Comparison of ENCODE assay signal across 10 cellular contexts in genomic region chr2:170822885-170823799, GRCh38. TPM values are rescaled to one million over a fixed set of nuclear protein-coding genes. Genes with fewer than 3 reads are reported as not detected.
DNase-seq lines count a peak whose midpoint lies in the region; ATAC-seq and TF ChIP-seq lines count a peak whose summit lies in the region.
"Had no signal": no experiment of that assay in that cellular context is flagged by ENCODE, and none has a peak within 500 bp of the region (broad histone marks: within the 10 kb centered on the region; RNA-seq: fewer than 3 reads in every experiment).

No MANE protein-coding gene starts in this region.

- no peak overlapping the region for H3K9ac ChIP-seq in colonic mucosa (ENCODE audit: low read depth in 2 of 2, low read length in 2 of 2)
- H3K9ac ChIP-seq in mesenchymal stem cell (ENCODE audit: low read length) = no peak overlapping the region

- H3K4ac ChIP-seq in mesenchymal stem cell (ENCODE audit: low read depth in 1 of 2, low read length in 2 of 2) = no peak overlapping the region

- H3K4me3 ChIP-seq in colonic mucosa (peak overlapping the region; percentile 13), mesenchymal stem cell (ENCODE audit: insufficient read depth in 1 of 2, low read depth in 1 of 2, low read length in 2 of 2) (peak overlapping the region in 1 of 2 experiments; percentile 63)
- H3K4me3 ChIP-seq: SJSA1 had no signal

- H2BK5ac ChIP-seq in mesenchymal stem cell (ENCODE audit: low read depth, low read length, poor library complexity, severe bottlenecking) = no peak overlapping the region

- H3K14ac ChIP-seq in mesenchymal stem cell (ENCODE audit: low read length in 2 of 2) = no peak overlapping the region

- CTCF ChIA-PET in activated naive CD4-positive, alpha-beta T cell treated with anti-CD3 and anti-CD28 coated beads, Interleukin-2, amount 10 ng/mL, durations not matched to agents 7 days and 5 days (lab: Charles Lee) = interaction anchor here (0.6 to 3.1 kb wide), 12 partner anchors 10 to 462 kb away, joined by 3 to 16 read pairs (median 5); partner anchors contain the start of gene ERICH2

- no peak overlapping the region for H2BK15ac ChIP-seq in mesenchymal stem cell (ENCODE audit: low read depth, poor library complexity, severe bottlenecking)

- H3K36me3 Mint-ChIP-seq in activated naive CD4-positive, alpha-beta T cell treated with anti-CD3 and anti-CD28 coated beads, Interleukin-2, amount 10 ng/mL, durations not matched to agents 7 days and 5 days = peaks cover 2% of the 10 kb centered on the region
- no peaks in the 10 kb centered on the region for H3K36me3 Mint-ChIP-seq in type B pancreatic cell

- H3K23ac ChIP-seq in mesenchymal stem cell (ENCODE audit: low read length in 2 of 2) = no peak overlapping the region

- H2BK12ac ChIP-seq in mesenchymal stem cell (ENCODE audit: low read length in 2 of 2) = no peak overlapping the region

- no peaks in the 10 kb centered on the region for H3K9me3 Mint-ChIP-seq in activated naive CD4-positive, alpha-beta T cell treated with anti-CD3 and anti-CD28 coated beads, Interleukin-2, amount 10 ng/mL, durations not matched to agents 7 days and 5 days
- no peaks in the 10 kb centered on the region for H3K9me3 Mint-ChIP-seq in type B pancreatic cell

- peaks cover 100% of the 10 kb centered on the region for H3K27me3 Mint-ChIP-seq in activated naive CD4-positive, alpha-beta T cell treated with anti-CD3 and anti-CD28 coated beads, Interleukin-2, amount 10 ng/mL, durations not matched to agents 7 days and 5 days
- H3K27me3 Mint-ChIP-seq in type B pancreatic cell = peaks cover 96% of the 10 kb centered on the region

- no peak for ATAC-seq in GM21786 (IDR thresholded peaks at IDR 0.05; ENCODE audit: unreplicated experiment)
- ATAC-seq in HG03342 (IDR thresholded peaks at IDR 0.05; ENCODE audit: unreplicated experiment) = no peak

- H3K4me3 Mint-ChIP-seq in activated naive CD4-positive, alpha-beta T cell treated with anti-CD3 and anti-CD28 coated beads, Interleukin-2, amount 10 ng/mL, durations not matched to agents 7 days and 5 days = peak overlapping the region; percentile 46
- H3K4me3 Mint-ChIP-seq in type B pancreatic cell = peak overlapping the region; percentile 86

- no peak overlapping the region for H2BK120ac ChIP-seq in mesenchymal stem cell (ENCODE audit: low read depth, low read length)

- no peak overlapping the region for H2AK5ac ChIP-seq in mesenchymal stem cell (ENCODE audit: low read length, severe bottlenecking)

- intact Hi-C loops in colonic mucosa (cut with DNase I) = no loop called here

- no peak overlapping the region for H4K91ac ChIP-seq in mesenchymal stem cell (ENCODE audit: low read length)

- H3K27ac ChIP-seq in colonic mucosa (no peak overlapping the region), mesenchymal stem cell (ENCODE audit: low read length, poor library complexity, severe bottlenecking) (no peak overlapping the region)
- H3K27ac ChIP-seq: SJSA1 had no signal

- peaks cover 63% of the 10 kb centered on the region for H3K27me3 ChIP-seq in colonic mucosa
- peaks cover 95 to 97% of the 10 kb centered on the region in 2 experiments for H3K27me3 ChIP-seq in mesenchymal stem cell (ENCODE audit: control insufficient read depth in 1 of 2, insufficient read depth in 1 of 2, low read length in 2 of 2)

- peak; percentile 23 for DNase-seq in activated naive CD4-positive, alpha-beta T cell treated with anti-CD3 and anti-CD28 coated beads, Interleukin-2, amount 10 ng/mL, durations not matched to agents 7 days and 5 days
- no peak for DNase-seq in activated naive CD4-positive, alpha-beta T cell (lab: John Stamatoyannopoulos, UW)
- DNase-seq in colonic mucosa = no peak
- DNase-seq in mesenchymal stem cell = no peak
- DNase-seq in type B pancreatic cell (ENCODE audit: extremely low spot score, unreplicated experiment) = no peak
- no peak for DNase-seq in SHP77 (lab: John Stamatoyannopoulos, UW)
- DNase-seq: DMS53 had no signal

- H3K36me3 ChIP-seq in colonic mucosa (no peaks in the 10 kb centered on the region), mesenchymal stem cell (ENCODE audit: control insufficient read depth in 1 of 2, insufficient read depth in 2 of 2, low read depth in 1 of 2, low read length in 2 of 2) (no peaks in the 10 kb centered on the region)
- H3K36me3 ChIP-seq: SJSA1 had no signal

- peaks cover 42% of the 10 kb centered on the region for H3K4me1 Mint-ChIP-seq in activated naive CD4-positive, alpha-beta T cell treated with anti-CD3 and anti-CD28 coated beads, Interleukin-2, amount 10 ng/mL, durations not matched to agents 7 days and 5 days
- H3K4me1 Mint-ChIP-seq in type B pancreatic cell (ENCODE audit: unreplicated experiment) = peaks cover 23% of the 10 kb centered on the region

- H3K9me3 ChIP-seq in colonic mucosa (no peaks in the 10 kb centered on the region), mesenchymal stem cell (ENCODE audit: control insufficient read depth, low read length) (no peaks in the 10 kb centered on the region)
- H3K9me3 ChIP-seq: SJSA1 had no signal

- 46% methylated on average over 51 of the region's 60 CpGs for WGBS in mesenchymal stem cell

- no peak overlapping the region for H2AFZ ChIP-seq in mesenchymal stem cell (ENCODE audit: low read depth, low read length)

- H3K79me1 ChIP-seq in mesenchymal stem cell (replicated peaks; ENCODE audit: low read length, poor library complexity, severe bottlenecking) = no peaks in the 10 kb centered on the region

- peak overlapping the region; percentile 74 for H3K27ac Mint-ChIP-seq in activated naive CD4-positive, alpha-beta T cell treated with anti-CD3 and anti-CD28 coated beads, Interleukin-2, amount 10 ng/mL, durations not matched to agents 7 days and 5 days
- peak overlapping the region; percentile 15 for H3K27ac Mint-ChIP-seq in type B pancreatic cell

- H3K4me1 ChIP-seq in colonic mucosa (peaks cover 6% of the 10 kb centered on the region), mesenchymal stem cell (ENCODE audit: control insufficient read depth, insufficient read depth, low read depth, low read length) (peaks cover 20% of the 10 kb centered on the region)

- H3K18ac ChIP-seq in mesenchymal stem cell (ENCODE audit: low read depth in 1 of 2, low read length in 2 of 2) = no peak overlapping the region

- no peak for TF ChIP-seq CTCF in colonic mucosa (IDR thresholded peaks at IDR 0.05)
- no peak for TF ChIP-seq CTCF in type B pancreatic cell (conservative IDR thresholded peaks at IDR 0.05)

- H4K8ac ChIP-seq in mesenchymal stem cell (ENCODE audit: low read length) = no peak overlapping the region

- peak overlapping the region; percentile 84 for H3K4me2 ChIP-seq in mesenchymal stem cell (ENCODE audit: low read length, poor library complexity, severe bottlenecking)

RNA-seq across cellular contexts. Expression of gene GAD1, which starts 6.5 kb away (rescaled TPM):
- total RNA-seq in colonic mucosa (under 1 TPM in 1 of 2 donors, not detected in 1; 0.10 TPM), type B pancreatic cell (ENCODE audit: low replicate concordance) (1.7 and 2.2 TPM in 2 replicates)
- not detected for polyA plus RNA-seq in mesenchymal stem cell (2013, experiment 1 of 2)
- not detected for polyA plus RNA-seq in mesenchymal stem cell (2013, experiment 2 of 2)

RNA-seq across cellular contexts. Expression of gene ERICH2, which starts 53.0 kb away (rescaled TPM):
- not detected for total RNA-seq in colonic mucosa
- 0.28 TPM for polyA plus RNA-seq in mesenchymal stem cell (2013, experiment 1 of 2)
- polyA plus RNA-seq in mesenchymal stem cell (2013, experiment 2 of 2) = not detected
- total RNA-seq in type B pancreatic cell (ENCODE audit: low replicate concordance) = not detected in 2 replicates
- total RNA-seq: SJSA1 had no signal
